8 cellular contexts compared by ENCODE assay signal in genomic region chr15:83446904-83447708, GRCh38. TPM values are rescaled to one million over a fixed set of nuclear protein-coding genes. Genes with fewer than 3 reads are reported as not detected.
DNase-seq lines count a peak whose midpoint lies in the region; ATAC-seq and TF ChIP-seq lines count a peak whose summit lies in the region.

TSS of gene SH3GL3 (plus strand) at chr15:83447341. CDS start at chr15:83447534, 193 bp downstream.

- no peaks in the 10 kb centered on the region for H3K4me1 ChIP-seq in psoas muscle

- intact Hi-C loops in psoas muscle (cut with DNase I) = no loop called here

- ATAC-seq in HG03139 (IDR thresholded peaks at IDR 0.05; ENCODE audit: unreplicated experiment) (peak; percentile 62), psoas muscle (peak; percentile 81 to 98 (median 93)), GM21786 (IDR thresholded peaks at IDR 0.05; ENCODE audit: unreplicated experiment) (no peak), GM18505 (IDR thresholded peaks at IDR 0.05; ENCODE audit: unreplicated experiment) (no peak)

- peak; percentile 49 for DNase-seq in SKM-1 (lab: John Stamatoyannopoulos, UW; ENCODE audit: unreplicated experiment)
- DNase-seq in brain microvascular endothelial cell = peak; percentile 66
- peak in 50 of 51 donors; percentile 24 to 97 (median 82) for DNase-seq in hypothalamus (lab: John Stamatoyannopoulos, UW)
- DNase-seq in psoas muscle = peak; percentile 79 to 84

- H3K36me3 ChIP-seq in brain microvascular endothelial cell (replicated peaks) = no peaks in the 10 kb centered on the region
- no peaks in the 10 kb centered on the region for H3K36me3 ChIP-seq in psoas muscle (ENCODE audit: insufficient read depth in 1 of 2, low read depth in 1 of 2)

- no peaks in the 10 kb centered on the region for H3K9me3 ChIP-seq in psoas muscle

- TF ChIP-seq CTCF in C4-2B (conservative IDR thresholded peaks at IDR 0.05) = peak; percentile 78
- TF ChIP-seq CTCF in brain microvascular endothelial cell (IDR thresholded peaks at IDR 0.05; ENCODE audit: low read depth, low read length, missing control alignments) = peak; percentile 67
- no peak for TF ChIP-seq CTCF in psoas muscle (IDR thresholded peaks at IDR 0.05)

- WGBS in psoas muscle, 3 donors = 1% methylated on average over 61 to 68 of the region's 68 CpGs

- TF ChIP-seq POLR2A in GM18505 (IDR thresholded peaks at IDR 0.05; ENCODE audit: borderline replicate concordance, extremely low read depth, insufficient read depth, insufficient read length) = no peak

- peaks cover 11% of the 10 kb centered on the region for H3K27me3 ChIP-seq in brain microvascular endothelial cell (replicated peaks)
- peaks cover 0 to 29% (median 2%) of the 10 kb centered on the region in 3 donors for H3K27me3 ChIP-seq in psoas muscle (ENCODE audit: insufficient read depth in 3 of 3, low read length in 2 of 3)

- in situ Hi-C loops in brain microvascular endothelial cell (cut with HindIII; ENCODE audit: low pct_ligation_motif_present, low sequenced_read_pairs) = no loop called here

- H3K27ac ChIP-seq in C4-2B = no peak within 1 kb of the TSS; the same call in 1 of the 2 replicates
- no peak within 1 kb of the TSS for H3K27ac ChIP-seq in brain microvascular endothelial cell
- H3K27ac ChIP-seq in psoas muscle = no peak within 1 kb of the TSS

- H3K4me3 ChIP-seq in brain microvascular endothelial cell (ENCODE audit: low read depth, low read length) = peak within 1 kb of the TSS; percentile 52
- peak within 1 kb of the TSS; percentile 59 for H3K4me3 ChIP-seq in psoas muscle

RNA-seq across cellular contexts. Expression of gene SH3GL3, which starts in this region (rescaled TPM):
- total RNA-seq in psoas muscle = not detected
- polyA plus RNA-seq in psoas muscle = under 1 TPM in 1 of 3 donors, not detected in 2; 0.05 TPM

Comparison
In these comparisons a context has a peak if more than half of its experiments do, and no peak if none do; other contexts are left out.
1. Peak in DNase-seq, ATAC-seq and H3K4me3 ChIP-seq in psoas muscle; RNA of the gene not detected or under 1 TPM.